16 cellular contexts compared by ENCODE assay signal in the genomic region with DNA sequence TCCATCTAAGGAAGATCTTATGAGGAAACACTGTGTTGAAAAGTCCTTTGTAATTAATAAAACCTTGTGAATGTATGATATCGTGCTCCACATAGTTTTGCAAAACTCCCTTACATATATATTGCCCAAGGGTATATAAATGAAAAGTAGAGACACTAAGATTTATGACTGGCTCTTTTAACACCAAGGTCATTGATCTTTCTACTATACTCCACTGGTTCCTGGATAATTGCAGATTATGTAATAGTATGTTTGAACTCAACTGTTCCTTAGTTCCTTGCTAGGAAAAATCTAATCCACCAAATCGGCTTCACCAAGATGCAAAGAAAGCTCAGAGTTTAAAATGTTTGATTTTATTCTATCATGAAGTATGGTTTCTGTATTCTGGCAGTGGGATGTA.
"Had no signal": no experiment of that assay in that cellular context is flagged by ENCODE, and none has a peak within 500 bp of the region (broad histone marks: within the 10 kb centered on the region; RNA-seq: fewer than 3 reads in every experiment).

No MANE protein-coding gene starts in this region.

- H3K9ac ChIP-seq: KMS-11 had no signal

- H3K36me3 ChIP-seq: MG63 had no signal

- H3K4me3 ChIP-seq: MG63 had no signal

- DNase-seq: KG1, MG63, NCI-H1048, NCI-H1092, NCI-H1417 treated with DMSO at 0.1 percent for 48 hours, NCI-H1436, NCI-H1436 treated with DMSO at 0.1 percent for 48 hours, NCI-H146, NCI-H2029, NCI-H2081 treated with DMSO at 0.1 percent for 48 hours, NCI-H2107, NCI-H226, NCI-H446 treated with DMSO at 0.1 percent for 48 hours, NCI-H510A, NCI-H524 treated with DMSO at 0.1 percent for 48 hours had no signal

- H3K4me2 ChIP-seq: KMS-11 had no signal

- H3K27me3 ChIP-seq: MG63 had no signal

- H3K27ac ChIP-seq: KMS-11 had no signal

- H3K9me3 ChIP-seq: MG63 had no signal
